ENCODE assay signal across 1 cellular context in the genomic region with DNA sequence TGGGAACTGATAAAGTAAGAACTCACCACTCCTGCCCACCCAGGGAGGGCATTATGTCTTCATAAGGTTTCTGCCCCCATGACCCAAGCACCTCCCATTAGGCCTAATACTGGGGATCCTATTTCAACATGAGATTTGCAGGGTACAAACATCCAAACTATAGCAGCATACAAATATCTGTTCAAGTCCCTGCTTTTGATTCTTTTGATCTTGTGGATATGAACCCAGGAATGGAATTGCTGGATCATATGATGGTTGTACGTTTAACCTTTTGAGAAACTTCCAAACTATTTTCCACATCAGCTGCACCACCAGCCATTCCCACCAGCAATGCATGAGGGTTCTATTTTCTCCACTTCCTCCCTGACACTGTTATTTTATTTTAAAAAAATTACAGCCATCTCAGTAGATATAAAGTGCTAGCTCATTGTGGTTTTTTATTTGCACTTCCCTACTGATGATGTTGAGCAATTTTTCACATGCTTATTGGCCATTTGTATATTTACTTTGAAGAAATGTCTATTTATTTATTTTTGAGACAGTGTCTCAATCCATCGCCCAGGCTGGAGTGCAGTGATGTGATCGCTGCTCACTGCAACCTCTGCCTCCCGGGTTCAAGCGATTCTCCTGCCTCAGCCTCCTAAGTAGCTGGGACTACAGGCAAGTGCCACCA.
TF ChIP-seq lines count a peak whose summit lies in the region.

No MANE protein-coding gene starts in this region.

TF ChIP-seq in K562, 482 proteins besides CTCF, POLR2A, EP300 and RAD21:
- TF ChIP-seq ZNF551 (CRISPR knock-in tag; IDR thresholded peaks at IDR 0.05) (no peak), FOXA3 (CRISPR knock-in tag; conservative IDR thresholded peaks at IDR 0.05 in 1 of 2, IDR thresholded peaks at IDR 0.05 in 1 of 2) (peak in 1 of 2 experiments; percentile 23; a peak in 1 of 4 replicates), SPI1 (IDR thresholded peaks at IDR 0.05; ENCODE audit: borderline replicate concordance, low read depth, low read length) (peak; percentile 63; the same call in 1 of the 2 replicates), MAFG (tag; conservative IDR thresholded peaks at IDR 0.05) (peak; percentile 44), NFE2 (IDR thresholded peaks at IDR 0.05; ENCODE audit: low read depth) (peak; percentile 77), ZNF134 (CRISPR knock-in tag; conservative IDR thresholded peaks at IDR 0.05) (no peak), ZFPM2 (CRISPR knock-in tag; IDR thresholded peaks at IDR 0.05) (no peak), CEBPG (CRISPR knock-in tag; IDR thresholded peaks at IDR 0.05) (no peak), CEBPG (tag; conservative IDR thresholded peaks at IDR 0.05 in 1 of 2, IDR thresholded peaks at IDR 0.05 in 1 of 2) (peak in 1 of 2 experiments; percentile 89; a peak in 3 of 4 replicates), CEBPB (tag; IDR thresholded peaks at IDR 0.05) (peak; percentile 83), C11orf30 (IDR thresholded peaks at IDR 0.05; ENCODE audit: low read depth) (peak; percentile 51; the same call in 1 of the 2 replicates), ESRRA (IDR thresholded peaks at IDR 0.05; ENCODE audit: borderline replicate concordance, low read depth) (peak; percentile 45; the same call in 1 of the 2 replicates), MAFF (IDR thresholded peaks at IDR 0.05; ENCODE audit: low read length) (peak; percentile 58; the same call in 1 of the 2 replicates), ZNF146 (CRISPR knock-in tag; IDR thresholded peaks at IDR 0.05; ENCODE audit: unreplicated experiment) (no peak)
